Comparison of ENCODE assay signal across 8 cellular contexts in genomic region chr3:159764211-159765024, GRCh38.
A peak's percentile ranks its signal among the peaks of the same experiment; 100 is the strongest.
DNase-seq lines count a peak whose midpoint lies in the region; ATAC-seq and TF ChIP-seq lines count a peak whose summit lies in the region.

No MANE protein-coding gene starts in this region.

- DNase-seq in D341Med (ENCODE audit: low spot score) (peak; percentile 68), NCI-H524 treated with DMSO at 0.1 percent for 48 hours (lab: John Stamatoyannopoulos, UW) (peak; percentile 79), astrocyte of the spinal cord (ENCODE audit: low read depth, low spot score) (peak; percentile 80), hepatic stellate cell (ENCODE audit: low spot score) (peak; percentile 86), putamen (ENCODE audit: low spot score) (peak; percentile 71)
- no peak for DNase-seq in activated effector memory CD4-positive, alpha-beta T cell treated with Interleukin-2 at 50 U/mL for 16 hours

- in situ Hi-C loops in astrocyte of the spinal cord (cut with HindIII; ENCODE audit: low sequenced_read_pairs), result no loop called here

- H3K4me3 ChIP-seq in astrocyte of the spinal cord (ENCODE audit: low read depth, low read length), result peak overlapping the region; percentile 81

- no peak for TF ChIP-seq CTCF in astrocyte of the spinal cord (IDR thresholded peaks at IDR 0.05; ENCODE audit: low read depth, low read length)

- ATAC-seq in GM21528 (IDR thresholded peaks at IDR 0.05; ENCODE audit: low FRiP score, unreplicated experiment) (peak; percentile 21), GM19324 (IDR thresholded peaks at IDR 0.05; ENCODE audit: low FRiP score, unreplicated experiment) (no peak)
